In genomic region chr17:31902693-31903092, GRCh38 we compare ENCODE assay signal across 16 cellular contexts. TPM values are rescaled to one million over a fixed set of nuclear protein-coding genes. Genes with fewer than 3 reads are reported as not detected.
DNase-seq lines count a peak whose midpoint lies in the region; ATAC-seq and TF ChIP-seq lines count a peak whose summit lies in the region.
"Had no signal": no experiment of that assay in that cellular context is flagged by ENCODE, and none has a peak within 500 bp of the region (broad histone marks: within the 10 kb centered on the region; RNA-seq: fewer than 3 reads in every experiment).

No MANE protein-coding gene starts in this region.

- DNase-seq in activated CD4-positive, alpha-beta T cell treated with anti-CD3 and anti-CD28 coated beads, Interleukin-2, amount 10 ng/mL, durations not matched to agents 24 days and 14 days: no peak
- DNase-seq in activated CD4-positive, alpha-beta T cell treated with anti-CD3 and anti-CD28 coated beads, Interleukin-2, amount 50 U/mL, for 1 hour: no peak
- DNase-seq in RPMI8226 (peak; percentile 53), natural killer cell (no peak), HFFc6 (no peak)
- DNase-seq: 8988T; activated CD4-positive, alpha-beta T cell treated with anti-CD3 and anti-CD28 coated beads, Interleukin-2, amount 50 U/mL, for 48 hours; effector memory CD8-positive, alpha-beta T cell; EL; gastrocnemius medialis; NCI-H2107; nephron progenitor cell; T1000 had no signal

- intact Hi-C loops in activated CD4-positive, alpha-beta T cell treated with anti-CD3 and anti-CD28 coated beads, Interleukin-2, amount 10 ng/mL, durations not matched to agents 24 days and 14 days (cut with micrococcal nuclease): loop anchor here (10.0 kb wide), 2 partner anchors 348 to 542 kb away; partner anchors contain the start of gene PSMD11
- intact Hi-C loops in natural killer cell (cut with micrococcal nuclease): no loop called here

- H3K36me3 Mint-ChIP-seq in activated CD4-positive, alpha-beta T cell treated with anti-CD3 and anti-CD28 coated beads, Interleukin-2, amount 10 ng/mL, durations not matched to agents 24 days and 14 days (ENCODE audit: low read depth): peaks cover 11% of the 10 kb centered on the region
- H3K36me3 Mint-ChIP-seq in natural killer cell: no peaks in the 10 kb centered on the region
- H3K36me3 Mint-ChIP-seq in HFFc6 (ENCODE audit: low read depth): peaks cover 3% of the 10 kb centered on the region; the same call in 1 of the 2 replicates

- ATAC-seq in GM21717 (IDR thresholded peaks at IDR 0.05; ENCODE audit: unreplicated experiment) (peak; percentile 32), natural killer cell (no peak), GM19324 (IDR thresholded peaks at IDR 0.05; ENCODE audit: low FRiP score, unreplicated experiment) (no peak), HG03045 (IDR thresholded peaks at IDR 0.05; ENCODE audit: unreplicated experiment) (no peak)
- ATAC-seq: effector memory CD8-positive, alpha-beta T cell had no signal

- peak overlapping the region; percentile 19 for H3K4me3 Mint-ChIP-seq in activated CD4-positive, alpha-beta T cell treated with anti-CD3 and anti-CD28 coated beads, Interleukin-2, amount 10 ng/mL, durations not matched to agents 24 days and 14 days
- H3K4me3 Mint-ChIP-seq in natural killer cell: peak overlapping the region; percentile 28
- no peak overlapping the region for H3K4me3 Mint-ChIP-seq in HFFc6
- H3K4me3 Mint-ChIP-seq: effector memory CD8-positive, alpha-beta T cell; nephron progenitor cell had no signal

- no peaks in the 10 kb centered on the region for H3K9me3 Mint-ChIP-seq in activated CD4-positive, alpha-beta T cell treated with anti-CD3 and anti-CD28 coated beads, Interleukin-2, amount 10 ng/mL, durations not matched to agents 24 days and 14 days
- H3K9me3 Mint-ChIP-seq in natural killer cell: no peaks in the 10 kb centered on the region
- H3K9me3 Mint-ChIP-seq in HFFc6: no peaks in the 10 kb centered on the region
- H3K9me3 Mint-ChIP-seq: effector memory CD8-positive, alpha-beta T cell; nephron progenitor cell had no signal

- peaks cover 15% of the 10 kb centered on the region for H3K4me1 Mint-ChIP-seq in activated CD4-positive, alpha-beta T cell treated with anti-CD3 and anti-CD28 coated beads, Interleukin-2, amount 10 ng/mL, durations not matched to agents 24 days and 14 days
- peaks cover 0 to 3% of the 10 kb centered on the region in 2 donors for H3K4me1 Mint-ChIP-seq in natural killer cell
- H3K4me1 Mint-ChIP-seq in HFFc6 (ENCODE audit: low read depth): peaks cover 11% of the 10 kb centered on the region; the same call in 1 of the 2 replicates

- no peak overlapping the region for H3K27ac Mint-ChIP-seq in activated CD4-positive, alpha-beta T cell treated with anti-CD3 and anti-CD28 coated beads, Interleukin-2, amount 10 ng/mL, durations not matched to agents 24 days and 14 days
- H3K27ac Mint-ChIP-seq in natural killer cell (no peak overlapping the region), HFFc6 (no peak overlapping the region)
- H3K27ac Mint-ChIP-seq: effector memory CD8-positive, alpha-beta T cell; nephron progenitor cell had no signal

- H3K27me3 Mint-ChIP-seq in activated CD4-positive, alpha-beta T cell treated with anti-CD3 and anti-CD28 coated beads, Interleukin-2, amount 10 ng/mL, durations not matched to agents 24 days and 14 days: peaks cover 4% of the 10 kb centered on the region
- H3K27me3 Mint-ChIP-seq in natural killer cell (ENCODE audit: low read depth in 2 of 2) (peaks cover 4 to 16% of the 10 kb centered on the region in 2 donors), HFFc6 (ENCODE audit: insufficient read depth) (peaks cover 1% of the 10 kb centered on the region; the same call in 1 of the 2 replicates)

- TF ChIP-seq CTCF in natural killer cell (IDR thresholded peaks at IDR 0.05) (no peak), HFFc6 (IDR thresholded peaks at IDR 0.05) (no peak)

RNA-seq across cellular contexts. Expression of gene UTP6, which starts 1.2 kb away (rescaled TPM):
- total RNA-seq in activated CD4-positive, alpha-beta T cell treated with anti-CD3 and anti-CD28 coated beads, Interleukin-2, amount 10 ng/mL, durations not matched to agents 24 days and 14 days: 156 TPM in 2 replicates
- total RNA-seq in natural killer cell: 10 to 100 TPM; 38.3 to 52.1 (median 41.0) TPM
- 10 to 100 TPM; 65.4 to 77.4 (median 71.3) TPM for total RNA-seq in HFFc6 (2021; fragmentation: NEBNext Ultra II Directional; extraction: Animal tissue kit (Norgen Biotek cat#: 25700))

RNA-seq across cellular contexts. Expression of gene SUZ12, which starts 34.1 kb away (rescaled TPM):
- total RNA-seq in activated CD4-positive, alpha-beta T cell treated with anti-CD3 and anti-CD28 coated beads, Interleukin-2, amount 10 ng/mL, durations not matched to agents 24 days and 14 days: 81.1 and 82.0 TPM in 2 replicates
- total RNA-seq in natural killer cell: 10 to 100 TPM; 31.5 to 37.0 (median 32.3) TPM
- total RNA-seq in HFFc6 (2021; fragmentation: NEBNext Ultra II Directional; extraction: Animal tissue kit (Norgen Biotek cat#: 25700)): 10 to 100 TPM; 22.7 to 30.6 (median 26.4) TPM

RNA-seq across cellular contexts. Expression of gene COPRS, which starts 43.6 kb away (rescaled TPM):
- total RNA-seq in activated CD4-positive, alpha-beta T cell treated with anti-CD3 and anti-CD28 coated beads, Interleukin-2, amount 10 ng/mL, durations not matched to agents 24 days and 14 days: 67.9 and 69.4 TPM in 2 replicates
- 1 to 10 TPM; 3.1 to 4.9 (median 3.4) TPM for total RNA-seq in natural killer cell
- 100 to 1,000 TPM; 109 to 125 (median 117) TPM for total RNA-seq in HFFc6 (2021; fragmentation: NEBNext Ultra II Directional; extraction: Animal tissue kit (Norgen Biotek cat#: 25700))

Comparison
In these comparisons a context has a peak if more than half of its experiments do, and no peak if none do; other contexts are left out.
1. RNA of gene COPRS, which starts 43.6 kb away (total RNA-seq): 109 to 125 TPM in HFFc6 and 67.9 to 69.4 TPM in activated CD4-positive, alpha-beta T cell treated with anti-CD3 and anti-CD28 coated beads, Interleukin-2, amount 10 ng/mL, durations not matched to agents 24 days and 14 days; 3.1 to 4.9 TPM in natural killer cell; every median in the first group is over 10 times any median in the second.